ENCODE assay signal across 10 cellular contexts in the genomic region with DNA sequence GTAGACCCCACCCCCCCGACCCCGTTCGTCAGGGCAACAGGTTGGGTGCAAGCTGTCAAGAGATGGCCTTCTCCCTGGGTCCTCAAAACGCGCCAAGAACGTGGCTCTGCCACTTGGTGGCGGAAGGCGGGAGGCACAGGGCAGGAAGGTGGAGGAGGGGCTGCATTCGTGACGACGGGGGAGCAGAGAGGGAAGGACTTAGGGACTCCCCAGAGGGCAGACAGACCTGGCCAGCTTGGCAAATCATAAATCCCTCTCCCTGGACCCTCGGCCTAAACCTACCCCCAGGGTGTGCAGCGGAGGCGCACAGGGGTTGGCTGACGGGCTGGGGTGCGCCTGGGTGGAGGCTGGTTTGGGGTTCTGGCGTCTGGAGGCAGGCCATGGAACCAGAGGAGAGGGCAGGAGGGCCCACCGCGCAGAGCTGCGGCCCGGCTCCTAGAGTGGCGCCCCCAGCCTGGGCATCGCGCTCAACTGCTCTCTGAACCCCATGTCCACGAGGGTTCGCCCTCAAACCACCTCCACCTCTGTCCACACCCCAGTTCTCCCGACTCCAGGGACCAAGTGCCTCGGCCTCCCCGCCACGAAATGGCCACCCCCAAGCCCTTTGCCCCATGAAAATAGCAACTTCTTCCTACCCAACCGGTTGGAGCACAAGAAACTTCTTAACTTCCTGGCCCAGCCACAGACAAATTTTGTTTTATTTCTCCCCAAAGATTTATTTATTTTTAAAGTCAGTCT. TPM values are rescaled to one million over a fixed set of nuclear protein-coding genes. Genes with fewer than 3 reads are reported as not detected.
DNase-seq lines count a peak whose midpoint lies in the region; ATAC-seq and TF ChIP-seq lines count a peak whose summit lies in the region.
"Had no signal": no experiment of that assay in that cellular context is flagged by ENCODE, and none has a peak within 500 bp of the region (broad histone marks: within the 10 kb centered on the region; RNA-seq: fewer than 3 reads in every experiment).

No MANE protein-coding gene starts in this region.

- H3K27ac ChIP-seq in upper lobe of right lung = no peak overlapping the region
- no peak overlapping the region for H3K27ac ChIP-seq in testis
- H3K27ac ChIP-seq: BLaER1 treated with 17β-estradiol and CSF1 and Interleukin-3, amounts not matched to agents 10 nM and 100 nM; neutrophil had no signal

- no peaks in the 10 kb centered on the region for H3K9me3 ChIP-seq in upper lobe of right lung
- no peaks in the 10 kb centered on the region for H3K9me3 ChIP-seq in testis
- H3K9me3 ChIP-seq: neutrophil had no signal

- H3K36me3 ChIP-seq in upper lobe of right lung (no peaks in the 10 kb centered on the region), testis (ENCODE audit: low read depth, missing control alignments) (no peaks in the 10 kb centered on the region)
- H3K36me3 ChIP-seq: BLaER1 treated with 17β-estradiol and CSF1 and Interleukin-3, amounts not matched to agents 10 nM and 100 nM; neutrophil had no signal

- peak; percentile 64 for DNase-seq in stimulated activated CD4-positive, alpha-beta T cell treated with anti-CD3 and anti-CD28 coated beads, Interleukin-15, amount 100 ng/mL, for 24 hours
- no peak for DNase-seq in stimulated activated CD4-positive, alpha-beta T cell treated with anti-CD3 and anti-CD28 coated beads, Interleukin-4, amount 100 ng/mL, for 4 hours
- DNase-seq in activated CD8-positive, alpha-beta memory T cell treated with anti-CD3 and anti-CD28 coated beads, Interleukin-2, amount 50 U/mL, for 48 hours = peak; percentile 71
- peak; percentile 70 for DNase-seq in iPS-NIHi11 (ENCODE audit: low spot score)
- no peak for DNase-seq in upper lobe of right lung
- no peak for DNase-seq in testis
- DNase-seq in medulla oblongata (ENCODE audit: extremely low spot score) = no peak
- no peak for DNase-seq in hypothalamus (lab: John Stamatoyannopoulos, UW)

- intact Hi-C loops in upper lobe of right lung (cut with DNase I) = no loop called here
- intact Hi-C loops in testis (cut with DNase I; ENCODE audit: low total_unique reads) = loop anchor here (10.0 kb wide), 1 partner anchor 1179 kb away; no protein-coding TSS in a partner anchor

- no peak for TF ChIP-seq POLR2A in testis (IDR thresholded peaks at IDR 0.05)

- H3K4me1 ChIP-seq in upper lobe of right lung (peaks cover 21% of the 10 kb centered on the region), testis (peaks cover 9% of the 10 kb centered on the region)

- peak; percentile 22 for ATAC-seq in upper lobe of right lung

- TF ChIP-seq CTCF in upper lobe of right lung (IDR thresholded peaks at IDR 0.05) (no peak), testis (IDR thresholded peaks at IDR 0.05) (no peak)

- WGBS in testis, 2 donors = 3 to 8% methylated on average over 18 to 31 of the region's 31 CpGs

- H3K4me3 ChIP-seq in upper lobe of right lung = no peak overlapping the region
- H3K4me3 ChIP-seq in testis = no peak overlapping the region

- peaks cover 100% of the 10 kb centered on the region for H3K27me3 ChIP-seq in upper lobe of right lung
- H3K27me3 ChIP-seq in testis = no peaks in the 10 kb centered on the region

RNA-seq across cellular contexts. Expression of gene GATA3, which starts 10.8 kb away (rescaled TPM):
- 3.2 TPM for total RNA-seq in upper lobe of right lung
- 1 to 10 TPM in 1 of 2 donors, under 1 TPM in 1; 0.31 to 1.9 TPM for total RNA-seq in testis
- polyA plus RNA-seq in testis (ENCODE audit: insufficient read depth, low read depth, low replicate concordance) = 0.50 TPM

Comparison
In these comparisons a context has a peak if more than half of its experiments do, and no peak if none do; other contexts are left out.
1. DNase-seq: peak in stimulated activated CD4-positive, alpha-beta T cell treated with anti-CD3 and anti-CD28 coated beads, Interleukin-15, amount 100 ng/mL, for 24 hours (single experiment), activated CD8-positive, alpha-beta memory T cell treated with anti-CD3 and anti-CD28 coated beads, Interleukin-2, amount 50 U/mL, for 48 hours (single experiment) and iPS-NIHi11 (single experiment); none in stimulated activated CD4-positive, alpha-beta T cell treated with anti-CD3 and anti-CD28 coated beads, Interleukin-4, amount 100 ng/mL, for 4 hours (0 of 2), upper lobe of right lung (single experiment), testis (single experiment), medulla oblongata (single experiment) and hypothalamus (0 of 51).